In the genomic region with DNA sequence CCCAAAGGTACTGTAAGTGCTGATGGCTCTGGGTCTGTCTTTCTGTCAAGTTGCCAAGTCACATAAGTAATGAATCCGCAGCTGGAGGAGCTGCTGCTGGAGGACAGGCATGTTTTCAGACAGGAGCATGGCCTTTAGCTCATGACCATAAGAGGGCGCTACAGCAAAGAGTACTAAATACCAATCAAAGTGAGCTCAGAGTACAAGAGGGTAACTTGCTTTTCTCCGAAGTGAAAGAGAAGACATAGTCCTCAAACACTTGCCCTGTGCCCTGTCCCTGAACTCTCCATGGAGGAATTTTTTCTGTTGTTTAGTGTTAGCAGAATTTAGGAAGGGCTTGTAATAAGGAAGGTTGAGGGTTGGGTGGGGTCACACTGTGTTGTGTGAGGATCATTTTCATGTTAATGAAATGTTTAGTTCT, we compare ENCODE assay signal across 8 cellular contexts. TPM values are rescaled to one million over a fixed set of nuclear protein-coding genes. Genes with fewer than 3 reads are reported as not detected.
A peak's percentile ranks its signal among the peaks of the same experiment; 100 is the strongest.
DNase-seq lines count a peak whose midpoint lies in the region; ATAC-seq and TF ChIP-seq lines count a peak whose summit lies in the region.

No MANE protein-coding gene starts in this region.

- TF ChIP-seq CTCF in AG09319 (IDR thresholded peaks at IDR 0.05; ENCODE audit: low read depth, low read length) (peak; percentile 34), heart left ventricle (IDR thresholded peaks at IDR 0.05) (peak; percentile 35 to 70 (median 60))

- ATAC-seq in GM18499 (IDR thresholded peaks at IDR 0.05; ENCODE audit: insufficient read depth, unreplicated experiment) = peak; percentile 54
- ATAC-seq in activated T-cell treated with anti-CD3 and anti-CD28 coated beads, Interleukin-2, amount 50 U/mL, for 72 hours (replicated peaks in 1 of 2) = peak; percentile 58 to 69
- ATAC-seq in heart left ventricle = peak in 3 of 4 donors; percentile 23 to 34 (median 31)

- H3K9me3 Mint-ChIP-seq in activated T-cell treated with anti-CD3 and anti-CD28 coated beads, Interleukin-2, amount 50 U/mL, for 72 hours = no peaks in the 10 kb centered on the region

- H3K27me3 ChIP-seq in heart left ventricle (no peaks in the 10 kb centered on the region), rectal smooth muscle tissue (ENCODE audit: control insufficient read depth, insufficient read depth, low read length) (no peaks in the 10 kb centered on the region)

- H3K27me3 Mint-ChIP-seq in activated T-cell treated with anti-CD3 and anti-CD28 coated beads, Interleukin-2, amount 50 U/mL, for 72 hours (ENCODE audit: low read depth) = no peaks in the 10 kb centered on the region

- H3K4me1 Mint-ChIP-seq in activated T-cell treated with anti-CD3 and anti-CD28 coated beads, Interleukin-2, amount 50 U/mL, for 72 hours (ENCODE audit: low read depth) = no peaks in the 10 kb centered on the region

- H3K9me3 ChIP-seq in heart left ventricle = no peaks in the 10 kb centered on the region

- H3K4me3 ChIP-seq in heart left ventricle = no peak overlapping the region
- no peak overlapping the region for H3K4me3 ChIP-seq in rectal smooth muscle tissue (ENCODE audit: low read length)

- intact Hi-C loops in heart left ventricle (cut with DNase I) = loop anchor here in 2 of 10 donors (5.0 to 10.0 kb wide), 2 partner anchors 37 to 141 kb away; no protein-coding TSS in a partner anchor

- H3K27ac Mint-ChIP-seq in activated T-cell treated with anti-CD3 and anti-CD28 coated beads, Interleukin-2, amount 50 U/mL, for 72 hours = no peak overlapping the region

- WGBS in heart left ventricle, 4 donors = 16 to 28% (median 20%) methylated on average over 3 of the region's 3 CpGs

- no peak overlapping the region for H3K4me3 Mint-ChIP-seq in activated T-cell treated with anti-CD3 and anti-CD28 coated beads, Interleukin-2, amount 50 U/mL, for 72 hours

- H3K4me1 ChIP-seq in heart left ventricle = peaks cover 20 to 63% (median 48%) of the 10 kb centered on the region in 12 donors
- peaks cover 44% of the 10 kb centered on the region for H3K4me1 ChIP-seq in rectal smooth muscle tissue (ENCODE audit: control insufficient read depth, insufficient read depth, low read length)

- H3K9ac ChIP-seq in rectal smooth muscle tissue (ENCODE audit: low read length) = no peak overlapping the region

- H3K36me3 ChIP-seq in heart left ventricle (peaks cover 0 to 100% (median 98%) of the 10 kb centered on the region in 9 donors), rectal smooth muscle tissue (ENCODE audit: control insufficient read depth, insufficient read depth, low read length) (peaks cover 44% of the 10 kb centered on the region)

- H3K36me3 Mint-ChIP-seq in activated T-cell treated with anti-CD3 and anti-CD28 coated beads, Interleukin-2, amount 50 U/mL, for 72 hours (ENCODE audit: insufficient read depth in 2 of 2) = peaks cover 10 to 43% of the 10 kb centered on the region in 2 donors

- TF ChIP-seq POLR2A in heart left ventricle (IDR thresholded peaks at IDR 0.05) = no peak

- DNase-seq in AG09319 (ENCODE audit: extremely low read depth, low read depth) (no peak), NCI-H524 (lab: John Stamatoyannopoulos, UW) (peak; percentile 55 to 75), heart left ventricle (no peak), NCI-H2107 treated with DMSO at 0.1 percent for 48 hours (lab: John Stamatoyannopoulos, UW; ENCODE audit: unreplicated experiment) (no peak), mesenteric fat pad (ENCODE audit: low spot score) (no peak)
- DNase-seq in activated T-cell treated with anti-CD3 and anti-CD28 coated beads, Interleukin-2, amount 50 U/mL, for 72 hours = peak; percentile 50 to 63

- peak overlapping the region; percentile 77 to 96 (median 84) for H3K27ac ChIP-seq in heart left ventricle
- peak overlapping the region; percentile 69 for H3K27ac ChIP-seq in rectal smooth muscle tissue (ENCODE audit: low read depth, low read length)

RNA-seq across cellular contexts. Expression of a gene that starts 58.0 kb away (rescaled TPM):
- 1 to 10 TPM in 1 of 2 donors, under 1 TPM in 1; 0.96 to 2.0 TPM for total RNA-seq in activated T-cell treated with anti-CD3 and anti-CD28 coated beads, Interleukin-2, amount 50 U/mL, for 72 hours
- total RNA-seq in heart left ventricle (1 to 10 TPM in 2 of 9 donors, under 1 TPM in 7; 0.08 to 1.2 (median 0.58) TPM), mesenteric fat pad (2.4 TPM)
- under 1 TPM; 0.34 to 0.91 TPM for polyA plus RNA-seq in heart left ventricle

Comparison
In these comparisons a context has a peak if more than half of its experiments do, and no peak if none do; other contexts are left out.
1. DNase-seq: peak in NCI-H524 (2 of 2) and activated T-cell treated with anti-CD3 and anti-CD28 coated beads, Interleukin-2, amount 50 U/mL, for 72 hours (2 of 2); none in AG09319 (single experiment), heart left ventricle (0 of 5), NCI-H2107 treated with DMSO at 0.1 percent for 48 hours (single experiment) and mesenteric fat pad (single experiment).
2. Peak in every context shown above with its lines, with median percentiles within 50 percentile points of each other: ATAC-seq.